In genomic region chr11:43021466-43021865, GRCh38 we compare ENCODE assay signal across 9 cellular contexts.
DNase-seq lines count a peak whose midpoint lies in the region; ATAC-seq and TF ChIP-seq lines count a peak whose summit lies in the region.
"Had no signal": no experiment of that assay in that cellular context is flagged by ENCODE, and none has a peak within 500 bp of the region (broad histone marks: within the 10 kb centered on the region; RNA-seq: fewer than 3 reads in every experiment).

No MANE protein-coding gene starts in this region.

- TF ChIP-seq CTCF in OCI-LY3 (IDR thresholded peaks at IDR 0.05; ENCODE audit: low read depth, low read length) (peak; percentile 66), neural progenitor cell (IDR thresholded peaks at IDR 0.05) (peak; percentile 55)

- H4K20me1 ChIP-seq in OCI-LY3 (ENCODE audit: insufficient read depth, low read length) (no peaks in the 10 kb centered on the region), neural progenitor cell (ENCODE audit: low read depth) (no peaks in the 10 kb centered on the region)

- H3K79me2 ChIP-seq in OCI-LY3 (ENCODE audit: low read length) (no peaks in the 10 kb centered on the region), neural progenitor cell (ENCODE audit: low read depth) (no peaks in the 10 kb centered on the region)

- no peaks in the 10 kb centered on the region for H3F3A ChIP-seq in neural progenitor cell (ENCODE audit: low read depth)

- H3K4me3 Mint-ChIP-seq in neural progenitor cell, result no peak overlapping the region
- no peak overlapping the region for H3K4me3 Mint-ChIP-seq in activated T-cell treated with anti-CD3 and anti-CD28 coated beads, Interleukin-2, amount 50 U/mL, for 72 hours
- H3K4me3 Mint-ChIP-seq: activated T-helper 1 cell treated with anti-CD3 and anti-CD28 coated beads, Interleukin-12 subunit alpha, Interleukin-12 subunit beta, Interleukin-2, Interleukin-4 antibody, amounts not matched to agents 30 ng/mL and 10 ng/mL and 1 ng/mL, durations not matched to agents 14 hours and 24 hours and 36 hours had no signal

- H3K27me3 Mint-ChIP-seq in neural progenitor cell (ENCODE audit: insufficient read depth, low read depth), result no peaks in the 10 kb centered on the region
- no peaks in the 10 kb centered on the region for H3K27me3 Mint-ChIP-seq in activated T-cell treated with anti-CD3 and anti-CD28 coated beads, Interleukin-2, amount 50 U/mL, for 72 hours (ENCODE audit: low read depth)

- H3K4me1 Mint-ChIP-seq in neural progenitor cell, result peaks cover 15% of the 10 kb centered on the region
- no peaks in the 10 kb centered on the region for H3K4me1 Mint-ChIP-seq in activated T-cell treated with anti-CD3 and anti-CD28 coated beads, Interleukin-2, amount 50 U/mL, for 72 hours (ENCODE audit: low read depth)

- H3K27me3 ChIP-seq in OCI-LY3 (ENCODE audit: low read depth, low read length), result peaks cover 3% of the 10 kb centered on the region; the same call in 1 of the 2 replicates
- no peaks in the 10 kb centered on the region for H3K27me3 ChIP-seq in neural progenitor cell

- peak; percentile 83 for ATAC-seq in HG02938 (IDR thresholded peaks at IDR 0.05; ENCODE audit: unreplicated experiment)
- no peak for ATAC-seq in activated T-cell treated with anti-CD3 and anti-CD28 coated beads, Interleukin-2, amount 50 U/mL, for 72 hours (replicated peaks in 1 of 2)

- H3K27ac ChIP-seq in OCI-LY3 (ENCODE audit: low read length) (no peak overlapping the region), neural progenitor cell (no peak overlapping the region)

- H3K9ac ChIP-seq in OCI-LY3 (ENCODE audit: low read length), result no peak overlapping the region
- no peak overlapping the region for H3K9ac ChIP-seq in neural progenitor cell

- no peaks in the 10 kb centered on the region for H3K36me3 Mint-ChIP-seq in neural progenitor cell
- H3K36me3 Mint-ChIP-seq in activated T-cell treated with anti-CD3 and anti-CD28 coated beads, Interleukin-2, amount 50 U/mL, for 72 hours (ENCODE audit: insufficient read depth in 2 of 2), result no peaks in the 10 kb centered on the region

- H3K4me2 ChIP-seq in OCI-LY3 (ENCODE audit: low read length) (peak overlapping the region; percentile 13), neural progenitor cell (no peak overlapping the region)

- no peaks in the 10 kb centered on the region for H3K4me1 ChIP-seq in OCI-LY3 (ENCODE audit: low read length)
- no peaks in the 10 kb centered on the region for H3K4me1 ChIP-seq in neural progenitor cell

- DNase-seq in NCI-H524 (lab: John Stamatoyannopoulos, UW), result peak; percentile 23 to 33
- no peak for DNase-seq in NCI-H524 treated with DMSO at 0.1 percent for 48 hours (lab: John Stamatoyannopoulos, UW)
- DNase-seq in neural progenitor cell (ENCODE audit: low spot score), result peak; percentile 51
- DNase-seq in NCI-H345 treated with DMSO at 0.1 percent for 48 hours (lab: John Stamatoyannopoulos, UW; ENCODE audit: unreplicated experiment), result no peak
- DNase-seq in activated T-cell treated with anti-CD3 and anti-CD28 coated beads, Interleukin-2, amount 50 U/mL, for 72 hours, result no peak
- no peak for DNase-seq in GM03348 (ENCODE audit: low spot score)

- H2AFZ ChIP-seq in OCI-LY3 (ENCODE audit: low read depth, low read length) (peak overlapping the region; percentile 76), neural progenitor cell (replicated peaks) (peak overlapping the region; percentile 26)

- no peak overlapping the region for H3K27ac Mint-ChIP-seq in neural progenitor cell
- no peak overlapping the region for H3K27ac Mint-ChIP-seq in activated T-cell treated with anti-CD3 and anti-CD28 coated beads, Interleukin-2, amount 50 U/mL, for 72 hours
- H3K27ac Mint-ChIP-seq: activated T-helper 1 cell treated with anti-CD3 and anti-CD28 coated beads, Interleukin-12 subunit alpha, Interleukin-12 subunit beta, Interleukin-2, Interleukin-4 antibody, amounts not matched to agents 30 ng/mL and 10 ng/mL and 1 ng/mL, durations not matched to agents 14 hours and 24 hours and 36 hours had no signal

- H3K9me3 ChIP-seq in OCI-LY3 (ENCODE audit: insufficient read depth, low read length) (no peaks in the 10 kb centered on the region), neural progenitor cell (ENCODE audit: low read depth) (no peaks in the 10 kb centered on the region)

- no peak overlapping the region for H3K4me3 ChIP-seq in OCI-LY3 (ENCODE audit: low read length)
- H3K4me3 ChIP-seq in neural progenitor cell, result no peak overlapping the region

- H3K36me3 ChIP-seq in OCI-LY3 (replicated peaks; ENCODE audit: low read depth, low read length) (no peaks in the 10 kb centered on the region), neural progenitor cell (no peaks in the 10 kb centered on the region)

- H3K9me3 Mint-ChIP-seq in neural progenitor cell, result no peaks in the 10 kb centered on the region
- H3K9me3 Mint-ChIP-seq in activated T-cell treated with anti-CD3 and anti-CD28 coated beads, Interleukin-2, amount 50 U/mL, for 72 hours, result peaks cover 0 to 3% of the 10 kb centered on the region in 2 donors

Comparison
In these comparisons a context has a peak if more than half of its experiments do, and no peak if none do; other contexts are left out.
1. DNase-seq: peak in NCI-H524 (2 of 2) and neural progenitor cell (single experiment); none in NCI-H524 treated with DMSO at 0.1 percent for 48 hours (single experiment), NCI-H345 treated with DMSO at 0.1 percent for 48 hours (single experiment), activated T-cell treated with anti-CD3 and anti-CD28 coated beads, Interleukin-2, amount 50 U/mL, for 72 hours (0 of 2) and GM03348 (single experiment).